In genomic region chr1:205532996-205533728, GRCh38 we compare ENCODE assay signal across 20 cellular contexts.
"Had no signal": no experiment of that assay in that cellular context is flagged by ENCODE, and none has a peak within 500 bp of the region (broad histone marks: within the 10 kb centered on the region; RNA-seq: fewer than 3 reads in every experiment).

No MANE protein-coding gene starts in this region.

- H3K36me3 ChIP-seq: brain microvascular endothelial cell, neutrophil, right lobe of liver had no signal

- H3K9me3 Mint-ChIP-seq: activated naive CD8-positive, alpha-beta T cell treated with anti-CD3 and anti-CD28 coated beads for 36 hours; activated T-cell treated with anti-CD3 and anti-CD28 coated beads, Interleukin-2, amount 50 U/mL, for 72 hours; naive thymus-derived CD8-positive, alpha-beta T cell; stimulated activated memory B cell treated with anti-CD40 and anti-IgM and Interleukin-4, amounts not matched to agents 10 μg/mL and 1 μg/mL and 100 μg/mL, for 72 hours had no signal

- H3K4me3 Mint-ChIP-seq: activated CD8-positive, alpha-beta memory T cell treated with anti-CD3 and anti-CD28 coated beads, Interleukin-2, amount 10 ng/mL, durations not matched to agents 7 days and 5 days; activated CD8-positive, alpha-beta T cell treated with anti-CD3 and anti-CD28 coated beads, Interleukin-2, amount 10 ng/mL, durations not matched to agents 7 days and 5 days; activated naive CD8-positive, alpha-beta T cell treated with anti-CD3 and anti-CD28 coated beads for 36 hours; activated T-cell treated with anti-CD3 and anti-CD28 coated beads, Interleukin-2, amount 50 U/mL, for 72 hours; naive thymus-derived CD8-positive, alpha-beta T cell; stimulated activated memory B cell treated with anti-CD40 and anti-IgM and Interleukin-4, amounts not matched to agents 10 μg/mL and 1 μg/mL and 100 μg/mL, for 72 hours had no signal

- H3K36me3 Mint-ChIP-seq: activated CD8-positive, alpha-beta memory T cell treated with anti-CD3 and anti-CD28 coated beads, Interleukin-2, amount 10 ng/mL, durations not matched to agents 7 days and 5 days; activated naive CD8-positive, alpha-beta T cell treated with anti-CD3 and anti-CD28 coated beads for 36 hours; naive thymus-derived CD8-positive, alpha-beta T cell; stimulated activated memory B cell treated with anti-CD40 and anti-IgM and Interleukin-4, amounts not matched to agents 10 μg/mL and 1 μg/mL and 100 μg/mL, for 72 hours had no signal

- H3K27ac ChIP-seq: ascending aorta, brain microvascular endothelial cell, neutrophil, right lobe of liver, skin epidermis, stomach, tibial nerve had no signal

- H3K4me3 ChIP-seq: ascending aorta, right lobe of liver, skin epidermis, stomach, tibial nerve had no signal

- H3K9me3 ChIP-seq: ascending aorta, neutrophil, right lobe of liver, stomach, tibial nerve had no signal

- H3K27ac Mint-ChIP-seq: activated CD8-positive, alpha-beta memory T cell treated with anti-CD3 and anti-CD28 coated beads, Interleukin-2, amount 10 ng/mL, durations not matched to agents 7 days and 5 days; activated CD8-positive, alpha-beta T cell treated with anti-CD3 and anti-CD28 coated beads, Interleukin-2, amount 10 ng/mL, durations not matched to agents 7 days and 5 days; activated naive CD8-positive, alpha-beta T cell treated with anti-CD3 and anti-CD28 coated beads for 36 hours; activated T-cell treated with anti-CD3 and anti-CD28 coated beads, Interleukin-2, amount 50 U/mL, for 72 hours; progenitor cell of endocrine pancreas; stimulated activated memory B cell treated with anti-CD40 and anti-IgM and Interleukin-4, amounts not matched to agents 10 μg/mL and 1 μg/mL and 100 μg/mL, for 72 hours had no signal

- DNase-seq: activated CD8-positive, alpha-beta memory T cell treated with anti-CD3 and anti-CD28 coated beads, Interleukin-2, amount 10 ng/mL, durations not matched to agents 7 days and 5 days; activated CD8-positive, alpha-beta T cell treated with anti-CD3 and anti-CD28 coated beads, Interleukin-2, amount 10 ng/mL, durations not matched to agents 7 days and 5 days; activated naive CD4-positive, alpha-beta T cell; activated naive CD8-positive, alpha-beta T cell treated with anti-CD3 and anti-CD28 coated beads for 36 hours; activated T-cell treated with anti-CD3 and anti-CD28 coated beads, Interleukin-2, amount 50 U/mL, for 72 hours; brain microvascular endothelial cell; caudate nucleus; foreskin melanocyte; mesenchymal stem cell; naive thymus-derived CD8-positive, alpha-beta T cell; stimulated activated CD4-positive, alpha-beta T cell treated with anti-CD3 and anti-CD28 coated beads, Interleukin-4, amount 100 ng/mL, for 24 hours; stomach; T-helper 2 cell had no signal

- H3K4me1 ChIP-seq: right lobe of liver had no signal

- H3K27me3 ChIP-seq: ascending aorta, right lobe of liver, tibial nerve had no signal
